21 cellular contexts compared by ENCODE assay signal in genomic region chr1:17346046-17346789, GRCh38. TPM values are rescaled to one million over a fixed set of nuclear protein-coding genes. Genes with fewer than 3 reads are reported as not detected.
DNase-seq lines count a peak whose midpoint lies in the region; ATAC-seq and TF ChIP-seq lines count a peak whose summit lies in the region.
"Had no signal": no experiment of that assay in that cellular context is flagged by ENCODE, and none has a peak within 500 bp of the region (broad histone marks: within the 10 kb centered on the region; RNA-seq: fewer than 3 reads in every experiment).

No MANE protein-coding gene starts in this region.

- TF ChIP-seq CTCF in RWPE1 (conservative IDR thresholded peaks at IDR 0.05; ENCODE audit: low read depth), result no peak
- TF ChIP-seq CTCF in neutrophil (IDR thresholded peaks at IDR 0.05), result no peak
- no peak for TF ChIP-seq CTCF in upper lobe of right lung (IDR thresholded peaks at IDR 0.05)

- POLR2A ChIA-PET in RWPE1 (lab: Yijun Ruan, JAX; ENCODE audit: low non-redundant PET), result no interaction called here

- peaks cover 88% of the 10 kb centered on the region for H3K36me3 ChIP-seq in neutrophil
- no peaks in the 10 kb centered on the region for H3K36me3 ChIP-seq in upper lobe of right lung
- H3K36me3 ChIP-seq: BE2C; BLaER1 treated with 17β-estradiol and CSF1 and Interleukin-3, amounts not matched to agents 10 nM and 100 nM; HAP-1 had no signal

- no peaks in the 10 kb centered on the region for H3K9me3 ChIP-seq in neutrophil
- no peaks in the 10 kb centered on the region for H3K9me3 ChIP-seq in upper lobe of right lung
- H3K9me3 ChIP-seq: A549, BE2C had no signal

- H3K4me1 ChIP-seq in neutrophil (ENCODE audit: control insufficient read depth in 1 of 2, insufficient read depth in 1 of 2, low read depth in 1 of 2, low read length in 1 of 2) (no peaks in the 10 kb centered on the region), upper lobe of right lung (no peaks in the 10 kb centered on the region)
- H3K4me1 ChIP-seq: BE2C, HAP-1 had no signal

- 0 out of 2 replicates have a peak overlapping the region, but pooled peaks have one; percentile 2 for H3K27ac ChIP-seq in RWPE1
- peak overlapping the region; percentile 72 for H3K27ac ChIP-seq in neutrophil
- no peak overlapping the region for H3K27ac ChIP-seq in upper lobe of right lung
- H3K27ac ChIP-seq: A549; BLaER1 treated with 17β-estradiol and CSF1 and Interleukin-3, amounts not matched to agents 10 nM and 100 nM had no signal

- ATAC-seq in upper lobe of right lung (no peak), GM19328 (IDR thresholded peaks at IDR 0.05; ENCODE audit: unreplicated experiment) (no peak), HG03354 (IDR thresholded peaks at IDR 0.05; ENCODE audit: poor library complexity, severe bottlenecking, unreplicated experiment) (no peak), HG03135 (IDR thresholded peaks at IDR 0.05; ENCODE audit: unreplicated experiment) (no peak)
- ATAC-seq: A549 had no signal

- H3K4me3 ChIP-seq in neutrophil (ENCODE audit: low read depth in 1 of 2, low read length in 1 of 2) (no peak overlapping the region), upper lobe of right lung (no peak overlapping the region)
- H3K4me3 ChIP-seq: A549; BLaER1 treated with 17β-estradiol and CSF1 and Interleukin-3, amounts not matched to agents 10 nM and 100 nM; HAP-1 had no signal

- DNase-seq in D341Med (ENCODE audit: low spot score) (peak; percentile 4), RWPE1 (ENCODE audit: low spot score) (no peak), upper lobe of right lung (peak; percentile 38), NCI-H1417 (lab: John Stamatoyannopoulos, UW) (no peak)
- DNase-seq: 8988T; ACHN; AML-193; BE2C; Calu3; CD4-positive, alpha-beta memory T cell; COR-L47; DMS153; DND-41; GOT3 had no signal

- H3K27me3 ChIP-seq in neutrophil (no peaks in the 10 kb centered on the region), upper lobe of right lung (peaks cover 6% of the 10 kb centered on the region)
- H3K27me3 ChIP-seq: BE2C; BLaER1 treated with 17β-estradiol and CSF1 and Interleukin-3, amounts not matched to agents 10 nM and 100 nM had no signal

- intact Hi-C loops in upper lobe of right lung (cut with DNase I), result no loop called here

- CTCF ChIA-PET in RWPE1 (lab: Yijun Ruan, JAX), result interaction anchor here (1.6 kb wide), 1 partner anchor 10 kb away, joined by 4 read pairs; no protein-coding TSS in a partner anchor

RNA-seq across cellular contexts. Expression of gene PADI6, which starts 25.8 kb away (rescaled TPM):
- total RNA-seq in upper lobe of right lung, result not detected
- total RNA-seq: Calu3; CD4-positive, alpha-beta memory T cell had no signal

RNA-seq across cellular contexts. Expression of gene PADI4, which starts 38.2 kb away (rescaled TPM):
- 2.3 TPM for total RNA-seq in upper lobe of right lung
- total RNA-seq: Calu3 had no signal

Comparison
In these comparisons a context has a peak if more than half of its experiments do, and no peak if none do; other contexts are left out.
1. DNase-seq: peak in D341Med (single experiment) and upper lobe of right lung (single experiment); none in RWPE1 (single experiment) and NCI-H1417 (0 of 3).